ENCODE assay signal across 8 cellular contexts in genomic region chr20:35663813-35664543, GRCh38.
A peak's percentile ranks its signal among the peaks of the same experiment; 100 is the strongest.
DNase-seq lines count a peak whose midpoint lies in the region; ATAC-seq and TF ChIP-seq lines count a peak whose summit lies in the region.

No MANE protein-coding gene starts in this region.

- no peak for TF ChIP-seq CTCF in coronary artery (IDR thresholded peaks at IDR 0.05)

- ATAC-seq in HG02852 (IDR thresholded peaks at IDR 0.05; ENCODE audit: unreplicated experiment) (peak; percentile 27), memory B cell (ENCODE audit: low read depth) (peak; percentile 55)

- peak overlapping the region; percentile 92 for H3K4me3 Mint-ChIP-seq in memory B cell

- H3K27ac ChIP-seq in coronary artery, result peak overlapping the region; percentile 97

- H3K4me1 Mint-ChIP-seq in memory B cell, result peaks cover 33% of the 10 kb centered on the region

- H3K27ac Mint-ChIP-seq in memory B cell, result peak overlapping the region; percentile 99

- peak; percentile 36 to 61 for DNase-seq in NCI-H2081 (lab: John Stamatoyannopoulos, UW)
- DNase-seq in NCI-H2081 treated with DMSO at 0.1 percent for 48 hours (lab: John Stamatoyannopoulos, UW), result no peak
- peak; percentile 62 for DNase-seq in NCI-H2227 treated with DMSO at 0.1 percent for 48 hours (lab: John Stamatoyannopoulos, UW)
- peak; percentile 55 for DNase-seq in activated CD4-positive, alpha-beta T cell treated with anti-CD3 and anti-CD28 coated beads, Interleukin-2, amount 50 U/mL, for 1 hour
- DNase-seq in coronary artery (ENCODE audit: low spot score), result peak; percentile 76
- DNase-seq in memory B cell (ENCODE audit: low spot score in 2 of 2), result peak in 1 of 2 donors; percentile 59
- peak; percentile 18 for DNase-seq in stimulated activated CD8-positive, alpha-beta memory T cell treated with anti-CD3 and anti-CD28 coated beads, Interleukin-15, amount 100 ng/mL, for 24 hours (ENCODE audit: low read depth)

- no peaks in the 10 kb centered on the region for H3K9me3 Mint-ChIP-seq in memory B cell

- H3K27me3 Mint-ChIP-seq in memory B cell, result no peaks in the 10 kb centered on the region

- H3K36me3 Mint-ChIP-seq in memory B cell, result peaks cover 4% of the 10 kb centered on the region

- H3K4me3 ChIP-seq in coronary artery, result peak overlapping the region; percentile 88
